ENCODE assay signal across 1 cellular context in the genomic region with DNA sequence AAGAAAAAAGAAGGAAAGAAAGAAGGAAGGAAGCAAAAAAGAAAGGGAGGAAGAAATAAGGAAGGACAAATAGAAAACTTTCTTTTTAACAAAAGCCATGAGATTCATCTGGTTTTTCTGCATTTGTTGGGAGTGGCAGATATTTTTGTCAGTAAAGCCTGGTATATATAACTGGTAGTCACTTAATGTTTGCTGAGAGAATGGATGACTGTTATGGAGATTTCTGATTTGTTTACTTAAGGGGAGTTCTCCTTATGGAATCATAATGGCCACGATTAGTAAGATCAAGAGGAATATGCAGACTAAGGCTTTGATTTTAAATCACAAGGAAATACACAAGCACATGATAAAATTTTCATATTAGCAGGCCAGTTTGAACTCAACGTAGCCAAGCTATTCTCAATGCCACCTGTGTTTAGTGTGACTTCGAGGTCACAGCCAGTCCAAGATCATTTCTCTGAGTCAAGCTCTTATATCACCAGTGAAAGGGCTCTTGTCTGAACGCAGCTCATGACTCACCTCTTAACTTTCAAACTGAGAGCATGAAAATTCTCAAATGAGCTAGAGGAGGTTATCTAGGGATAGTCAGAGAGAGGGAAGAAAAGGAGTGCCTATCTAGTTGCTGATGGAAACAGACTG.
TF ChIP-seq lines count a peak whose summit lies in the region.

No MANE protein-coding gene starts in this region.

TF ChIP-seq in SK-N-SH, 30 proteins besides CTCF, POLR2A, EP300 and RAD21 (continued from another document):
- TF ChIP-seq, protein P1, sequence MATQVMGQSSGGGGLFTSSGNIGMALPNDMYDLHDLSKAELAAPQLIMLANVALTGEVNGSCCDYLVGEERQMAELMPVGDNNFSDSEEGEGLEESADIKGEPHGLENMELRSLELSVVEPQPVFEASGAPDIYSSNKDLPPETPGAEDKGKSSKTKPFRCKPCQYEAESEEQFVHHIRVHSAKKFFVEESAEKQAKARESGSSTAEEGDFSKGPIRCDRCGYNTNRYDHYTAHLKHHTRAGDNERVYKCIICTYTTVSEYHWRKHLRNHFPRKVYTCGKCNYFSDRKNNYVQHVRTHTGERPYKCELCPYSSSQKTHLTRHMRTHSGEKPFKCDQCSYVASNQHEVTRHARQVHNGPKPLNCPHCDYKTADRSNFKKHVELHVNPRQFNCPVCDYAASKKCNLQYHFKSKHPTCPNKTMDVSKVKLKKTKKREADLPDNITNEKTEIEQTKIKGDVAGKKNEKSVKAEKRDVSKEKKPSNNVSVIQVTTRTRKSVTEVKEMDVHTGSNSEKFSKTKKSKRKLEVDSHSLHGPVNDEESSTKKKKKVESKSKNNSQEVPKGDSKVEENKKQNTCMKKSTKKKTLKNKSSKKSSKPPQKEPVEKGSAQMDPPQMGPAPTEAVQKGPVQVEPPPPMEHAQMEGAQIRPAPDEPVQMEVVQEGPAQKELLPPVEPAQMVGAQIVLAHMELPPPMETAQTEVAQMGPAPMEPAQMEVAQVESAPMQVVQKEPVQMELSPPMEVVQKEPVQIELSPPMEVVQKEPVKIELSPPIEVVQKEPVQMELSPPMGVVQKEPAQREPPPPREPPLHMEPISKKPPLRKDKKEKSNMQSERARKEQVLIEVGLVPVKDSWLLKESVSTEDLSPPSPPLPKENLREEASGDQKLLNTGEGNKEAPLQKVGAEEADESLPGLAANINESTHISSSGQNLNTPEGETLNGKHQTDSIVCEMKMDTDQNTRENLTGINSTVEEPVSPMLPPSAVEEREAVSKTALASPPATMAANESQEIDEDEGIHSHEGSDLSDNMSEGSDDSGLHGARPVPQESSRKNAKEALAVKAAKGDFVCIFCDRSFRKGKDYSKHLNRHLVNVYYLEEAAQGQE (IDR thresholded peaks at IDR 0.05; ENCODE audit: low read depth, low read length): 0 out of 2 replicates have a peak, but pooled peaks have one; percentile 45
